ENCODE assay signal across 1 cellular context in the genomic region with DNA sequence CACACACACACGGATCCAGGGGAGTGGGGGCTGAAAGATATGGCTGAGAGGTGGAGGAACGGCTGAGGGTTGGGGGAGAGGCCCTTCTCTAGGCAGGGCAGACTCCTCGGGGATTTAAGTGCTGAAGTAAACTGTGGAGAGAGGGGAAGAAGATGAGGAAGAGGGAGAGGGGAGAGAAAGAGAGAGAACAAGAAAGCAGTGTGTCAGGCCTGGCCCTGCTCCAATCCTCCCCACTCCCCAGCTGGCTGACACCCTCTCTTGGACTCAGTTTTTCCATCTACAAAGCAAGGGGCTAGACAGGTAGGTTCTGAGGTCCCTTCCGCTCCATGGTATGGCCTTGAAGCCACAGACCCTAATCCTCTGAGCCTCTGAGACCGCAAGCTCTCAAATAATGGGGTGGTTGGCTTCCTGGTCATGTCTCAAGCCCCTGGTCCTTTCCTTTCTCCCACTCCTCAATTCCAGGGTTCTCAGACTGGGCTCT.
TF ChIP-seq lines count a peak whose summit lies in the region.

No MANE protein-coding gene starts in this region.

TF ChIP-seq in IMR-90, 13 proteins besides CTCF, POLR2A, EP300 and RAD21:
- no peak for TF ChIP-seq RCOR1 (IDR thresholded peaks at IDR 0.05; ENCODE audit: insufficient replicate concordance, low read length)
- TF ChIP-seq BHLHE40 (IDR thresholded peaks at IDR 0.05; ENCODE audit: low read depth, low read length) = no peak
- no peak for TF ChIP-seq FOS (IDR thresholded peaks at IDR 0.05; ENCODE audit: low read depth, low read length)
- TF ChIP-seq MAFK (IDR thresholded peaks at IDR 0.05; ENCODE audit: low read depth, low read length) = no peak
- no peak for TF ChIP-seq RFX5 (IDR thresholded peaks at IDR 0.05; ENCODE audit: low read depth, low read length)
- TF ChIP-seq, protein P1, sequence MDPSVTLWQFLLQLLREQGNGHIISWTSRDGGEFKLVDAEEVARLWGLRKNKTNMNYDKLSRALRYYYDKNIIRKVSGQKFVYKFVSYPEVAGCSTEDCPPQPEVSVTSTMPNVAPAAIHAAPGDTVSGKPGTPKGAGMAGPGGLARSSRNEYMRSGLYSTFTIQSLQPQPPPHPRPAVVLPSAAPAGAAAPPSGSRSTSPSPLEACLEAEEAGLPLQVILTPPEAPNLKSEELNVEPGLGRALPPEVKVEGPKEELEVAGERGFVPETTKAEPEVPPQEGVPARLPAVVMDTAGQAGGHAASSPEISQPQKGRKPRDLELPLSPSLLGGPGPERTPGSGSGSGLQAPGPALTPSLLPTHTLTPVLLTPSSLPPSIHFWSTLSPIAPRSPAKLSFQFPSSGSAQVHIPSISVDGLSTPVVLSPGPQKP (IDR thresholded peaks at IDR 0.05; ENCODE audit: borderline replicate concordance, low read depth, low read length) = no peak
- TF ChIP-seq MXI1 (IDR thresholded peaks at IDR 0.05; ENCODE audit: borderline replicate concordance, low read depth, low read length) = no peak
- no peak for TF ChIP-seq SMC3 (IDR thresholded peaks at IDR 0.05; ENCODE audit: low read depth, low read length)
- no peak for TF ChIP-seq CHD1 (IDR thresholded peaks at IDR 0.05; ENCODE audit: low read depth, low read length)
- TF ChIP-seq, protein P2, sequence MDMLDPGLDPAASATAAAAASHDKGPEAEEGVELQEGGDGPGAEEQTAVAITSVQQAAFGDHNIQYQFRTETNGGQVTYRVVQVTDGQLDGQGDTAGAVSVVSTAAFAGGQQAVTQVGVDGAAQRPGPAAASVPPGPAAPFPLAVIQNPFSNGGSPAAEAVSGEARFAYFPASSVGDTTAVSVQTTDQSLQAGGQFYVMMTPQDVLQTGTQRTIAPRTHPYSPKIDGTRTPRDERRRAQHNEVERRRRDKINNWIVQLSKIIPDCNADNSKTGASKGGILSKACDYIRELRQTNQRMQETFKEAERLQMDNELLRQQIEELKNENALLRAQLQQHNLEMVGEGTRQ (IDR thresholded peaks at IDR 0.05; ENCODE audit: low read depth, low read length) = no peak
